ENCODE assay signal across 8 cellular contexts in genomic region chr9:215631-216155, GRCh38. TPM values are rescaled to one million over a fixed set of nuclear protein-coding genes. Genes with fewer than 3 reads are reported as not detected.
DNase-seq lines count a peak whose midpoint lies in the region; ATAC-seq, FAIRE-seq and TF ChIP-seq lines count a peak whose summit lies in the region.

No MANE protein-coding gene starts in this region.

- H3K4me3 Mint-ChIP-seq in activated T-cell treated with anti-CD3 and anti-CD28 coated beads, Interleukin-2, amount 50 U/mL, for 72 hours = peak overlapping the region; percentile 86 to 89

- BruUV-seq in GM12878 (replicated peaks; lab: Mats Ljungman, UMichigan) = no TSS peak

- H3K9me3 ChIP-seq in GM12878 (replicated peaks; ENCODE audit: control insufficient read depth, insufficient read depth, low read length) = no peaks in the 10 kb centered on the region
- H3K9me3 ChIP-seq in lower lobe of right lung = no peaks in the 10 kb centered on the region
- H3K9me3 ChIP-seq in thyroid gland = no peaks in the 10 kb centered on the region

- H2AFZ ChIP-seq in GM12878 (ENCODE audit: control insufficient read depth, low read depth, low read length) = peak overlapping the region; percentile 69; the same call in 1 of the 2 replicates

- peak overlapping the region; percentile 85 for H3K4me3 ChIP-seq in GM12878
- H3K4me3 ChIP-seq in lower lobe of right lung = peak overlapping the region; percentile 65
- peak overlapping the region in 2 of 3 donors; percentile 1 to 58 for H3K4me3 ChIP-seq in thyroid gland (replicated peaks in 1 of 3)

- no peak for TF ChIP-seq POLR2A in GM12878 (IDR thresholded peaks at IDR 0.05; ENCODE audit: low read depth, low read length)
- TF ChIP-seq POLR2A in thyroid gland (IDR thresholded peaks at IDR 0.05) = no peak

- intact Hi-C loops in GM12878 (cut with micrococcal nuclease; ENCODE audit: unreplicated experiment) (loop anchor here (2.0 kb wide), 1 partner anchor 57 kb away; no protein-coding TSS in a partner anchor), lower lobe of right lung (cut with DNase I) (no loop called here), thyroid gland (cut with DNase I) (no loop called here)

- TF ChIP-seq RAD21 in GM12878 (IDR thresholded peaks at IDR 0.05; ENCODE audit: insufficient read depth, low read depth, low read length) = no peak

- RAD21 ChIA-PET in GM12878 (lab: Charles Lee; ENCODE audit: unreplicated experiment) = interaction anchor here (1.1 kb wide), 1 partner anchor 42 kb away, joined by 4 read pairs; no protein-coding TSS in a partner anchor

- WGBS in GM12878 (ENCODE audit: insufficient coverage, insufficient replicate concordance, low lambda C conversion rate, missing lambda C conversion rate) = 33% methylated on average over 6 of the region's 6 CpGs
- 53 to 54% methylated on average over 6 of the region's 6 CpGs for WGBS in thyroid gland, 2 donors

- H3K27ac ChIP-seq in GM12878 (ENCODE audit: control insufficient read depth, insufficient read depth) (no peak overlapping the region), lower lobe of right lung (peak overlapping the region; percentile 92), thyroid gland (peak overlapping the region in 2 of 3 donors; percentile 77 to 95)

- TF ChIP-seq EP300 in GM12878 (IDR thresholded peaks at IDR 0.05; ENCODE audit: borderline replicate concordance in 1 of 2, control insufficient read depth in 1 of 2, low read depth in 2 of 2, low read length in 2 of 2) = no peak

- peaks cover 15% of the 10 kb centered on the region for H3K27me3 Mint-ChIP-seq in activated T-cell treated with anti-CD3 and anti-CD28 coated beads, Interleukin-2, amount 50 U/mL, for 72 hours (ENCODE audit: low read depth)

- H3K27me3 ChIP-seq in GM12878 (replicated peaks in 1 of 2; ENCODE audit: control insufficient read depth in 2 of 2, insufficient read depth in 2 of 2, low read length in 1 of 2) (no peaks in the 10 kb centered on the region; a peak in 1 of 4 replicates), lower lobe of right lung (ENCODE audit: low read depth) (no peaks in the 10 kb centered on the region), thyroid gland (no peaks in the 10 kb centered on the region)

- no peak overlapping the region for H3K27ac Mint-ChIP-seq in activated T-cell treated with anti-CD3 and anti-CD28 coated beads, Interleukin-2, amount 50 U/mL, for 72 hours

- no peaks in the 10 kb centered on the region for H3K4me1 ChIP-seq in GM12878 (ENCODE audit: control insufficient read depth, insufficient read depth, low read length)
- H3K4me1 ChIP-seq in lower lobe of right lung = peaks cover 59% of the 10 kb centered on the region
- peaks cover 9 to 13% of the 10 kb centered on the region in 2 donors for H3K4me1 ChIP-seq in thyroid gland

- DNase-seq in activated T-cell treated with anti-CD3 and anti-CD28 coated beads, Interleukin-2, amount 50 U/mL, for 72 hours = no peak
- DNase-seq in activated T-cell treated with anti-CD3 and anti-CD28 coated beads, Interleukin-2, amount 50 U/mL, for 1 hour = no peak
- DNase-seq in GM12878 (ENCODE audit: low read depth, low spot score) (no peak), lower lobe of right lung (no peak), thyroid gland (no peak), amniotic stem cell (lab: John Stamatoyannopoulos, UW) (no peak), COR-L47 (lab: John Stamatoyannopoulos, UW) (no peak), SK-N-DZ (ENCODE audit: low spot score) (no peak)

- no peak for FAIRE-seq in GM12878 (lab: Jason Lieb, UNC)

- H3K9ac ChIP-seq in GM12878 (ENCODE audit: control insufficient read depth, insufficient read depth, low read length) = peak overlapping the region; percentile 63

- no peak for ATAC-seq in activated T-cell treated with anti-CD3 and anti-CD28 coated beads, Interleukin-2, amount 50 U/mL, for 72 hours (replicated peaks in 1 of 2)
- no peak for ATAC-seq in GM12878
- no peak for ATAC-seq in lower lobe of right lung

- H3K79me2 ChIP-seq in GM12878 (ENCODE audit: control insufficient read depth, insufficient read depth, low read length) = no peaks in the 10 kb centered on the region; the same call in 1 of the 2 replicates

- H3K36me3 ChIP-seq in GM12878 (ENCODE audit: control insufficient read depth in 2 of 2, insufficient read depth in 2 of 2, low read length in 1 of 2) (no peaks in the 10 kb centered on the region), lower lobe of right lung (no peaks in the 10 kb centered on the region), thyroid gland (no peaks in the 10 kb centered on the region)

- H3K36me3 Mint-ChIP-seq in activated T-cell treated with anti-CD3 and anti-CD28 coated beads, Interleukin-2, amount 50 U/mL, for 72 hours (ENCODE audit: insufficient read depth in 2 of 2) = no peaks in the 10 kb centered on the region

- TF ChIP-seq CTCF in GM12878 (IDR thresholded peaks at IDR 0.05 in 2 of 3, conservative IDR thresholded peaks at IDR 0.05 in 1 of 3; ENCODE audit: control insufficient read depth in 2 of 3, extremely low read depth in 1 of 3, insufficient read depth in 1 of 3, low read depth in 3 of 3, low read length in 3 of 3) = no peak
- TF ChIP-seq CTCF in lower lobe of right lung (IDR thresholded peaks at IDR 0.05) = no peak
- no peak for TF ChIP-seq CTCF in thyroid gland (IDR thresholded peaks at IDR 0.05)

- CTCF ChIA-PET in GM12878 (lab: Yijun Ruan, JAX) = interaction anchor here (0.9 to 1.7 kb wide), 5 partner anchors 9 to 102 kb away, joined by 3 to 5 read pairs (median 3); no protein-coding TSS in a partner anchor

- SMC1A ChIA-PET in GM12878 (lab: Charles Lee; ENCODE audit: uncharacterized antibody, unreplicated experiment) = interaction anchor here (0.7 to 1.0 kb wide), 2 partner anchors 8 to 77 kb away, joined by 3 read pairs; no protein-coding TSS in a partner anchor

- H3K4me1 Mint-ChIP-seq in activated T-cell treated with anti-CD3 and anti-CD28 coated beads, Interleukin-2, amount 50 U/mL, for 72 hours (ENCODE audit: low read depth) = peaks cover 15% of the 10 kb centered on the region

- H3K4me2 ChIP-seq in GM12878 (ENCODE audit: control insufficient read depth, insufficient read depth) = peak overlapping the region; percentile 93

- POLR2A ChIA-PET in GM12878 (lab: Charles Lee) = interaction anchor here (0.7 kb wide), 1 partner anchor 81 kb away, joined by 4 read pairs; no protein-coding TSS in a partner anchor

- H4K20me1 ChIP-seq in GM12878 (ENCODE audit: control insufficient read depth, insufficient read depth) = no peaks in the 10 kb centered on the region

- in situ Hi-C loops in GM12878 (cut with MboI) = no loop called here

- no peaks in the 10 kb centered on the region for H3K9me3 Mint-ChIP-seq in activated T-cell treated with anti-CD3 and anti-CD28 coated beads, Interleukin-2, amount 50 U/mL, for 72 hours

RNA-seq across cellular contexts. Expression of gene DOCK8, which starts 1.0 kb away (rescaled TPM):
- 100 to 1,000 TPM; 199 to 213 TPM for total RNA-seq in activated T-cell treated with anti-CD3 and anti-CD28 coated beads, Interleukin-2, amount 50 U/mL, for 72 hours
- 224 and 231 TPM in 2 replicates for total RNA-seq in GM12878 (2013; cell fraction: nucleolus; rRNA removed)
- total RNA-seq in GM12878 (2014; rRNA removed) (44.9 and 48.3 TPM in 2 replicates), GM12878 (2014; rRNA removed; fragmentation: Illumina TruSeq; extraction: Trizol) (49.5 and 55.2 TPM in 2 replicates), GM12878 (2021) (90.6 and 100 TPM in 2 replicates), lower lobe of right lung (112 TPM), thyroid gland (10 to 100 TPM; 10.1 to 19.5 (median 16.0) TPM)
- polyA plus RNA-seq in GM12878 (2011; ENCODE audit: low read depth) = 28.4 TPM
- polyA plus RNA-seq in GM12878 (2011; rRNA removed) (34.4 and 43.4 TPM in 2 replicates), GM12878 (2014; fragmentation: Illumina TruSeq; extraction: Trizol) (53.5 and 62.9 TPM in 2 replicates), GM12878 (2014; fragmentation: Nextera tagmentation; extraction: Ambion mirVana) (10 to 100 TPM; 35.4 to 35.6 TPM), GM12878 (2014; rRNA removed) (40.9 and 43.5 TPM in 2 replicates), GM12878 (2016; fragmentation: Nextera tagmentation; extraction: Ambion mirVana) (10 to 100 TPM; 43.9 to 45.6 TPM)
- polyA plus RNA-seq in GM12878 (2011; cell fraction: cytosol; rRNA removed) = 37.0 and 41.1 TPM in 2 replicates
- 47.0 and 53.7 TPM in 2 replicates for polyA plus RNA-seq in GM12878 (2011; cell fraction: nucleus; rRNA removed)
- 34.0 and 37.3 TPM in 2 replicates for polyA plus RNA-seq in GM12878 (2012)
- polyA minus RNA-seq in GM12878 (2011; rRNA and poly(A)+ RNA removed) = 101 and 114 TPM in 2 replicates
- 30.9 and 33.6 TPM in 2 replicates for polyA minus RNA-seq in GM12878 (2011; cell fraction: cytosol; rRNA and poly(A)+ RNA removed)
- 74.4 and 115 TPM in 2 replicates for polyA minus RNA-seq in GM12878 (2011; cell fraction: nucleus; rRNA and poly(A)+ RNA removed)
- polyA plus RNA-seq in SK-N-DZ (2014; cell fraction: cytosol; rRNA removed) = not detected in 2 replicates
- not detected in 2 replicates for polyA plus RNA-seq in SK-N-DZ (2014; cell fraction: nucleus; rRNA removed)

RNA-seq across cellular contexts. Expression of gene ZNG1A, which starts 36.8 kb away (rescaled TPM):
- 10 to 100 TPM; 28.5 to 34.8 TPM for total RNA-seq in activated T-cell treated with anti-CD3 and anti-CD28 coated beads, Interleukin-2, amount 50 U/mL, for 72 hours
- 166 and 180 TPM in 2 replicates for total RNA-seq in GM12878 (2013; cell fraction: nucleolus; rRNA removed)
- total RNA-seq in GM12878 (2014; rRNA removed) (48.0 and 50.5 TPM in 2 replicates), GM12878 (2014; rRNA removed; fragmentation: Illumina TruSeq; extraction: Trizol) (104 and 108 TPM in 2 replicates), GM12878 (2021) (52.2 and 55.5 TPM in 2 replicates), lower lobe of right lung (28.4 TPM), thyroid gland (10 to 100 TPM; 66.3 to 74.2 (median 70.0) TPM)
- 24.5 TPM for polyA plus RNA-seq in GM12878 (2011; ENCODE audit: low read depth)
- polyA plus RNA-seq in GM12878 (2011; rRNA removed) (51.3 and 69.0 TPM in 2 replicates), GM12878 (2014; fragmentation: Illumina TruSeq; extraction: Trizol) (84.8 and 110 TPM in 2 replicates), GM12878 (2014; fragmentation: Nextera tagmentation; extraction: Ambion mirVana) (100 to 1,000 TPM; 154 to 179 TPM), GM12878 (2014; rRNA removed) (50.7 and 61.5 TPM in 2 replicates), GM12878 (2016; fragmentation: Nextera tagmentation; extraction: Ambion mirVana) (100 to 1,000 TPM; 134 to 136 TPM)
- polyA plus RNA-seq in GM12878 (2011; cell fraction: cytosol; rRNA removed) = 15.0 and 15.6 TPM in 2 replicates
- 48.5 and 49.3 TPM in 2 replicates for polyA plus RNA-seq in GM12878 (2011; cell fraction: nucleus; rRNA removed)
- 34.5 and 37.1 TPM in 2 replicates for polyA plus RNA-seq in GM12878 (2012)
- polyA minus RNA-seq in GM12878 (2011; rRNA and poly(A)+ RNA removed) = 25.8 and 32.9 TPM in 2 replicates
- 3.9 and 9.1 TPM in 2 replicates for polyA minus RNA-seq in GM12878 (2011; cell fraction: cytosol; rRNA and poly(A)+ RNA removed)
- polyA minus RNA-seq in GM12878 (2011; cell fraction: nucleus; rRNA and poly(A)+ RNA removed) = 51.5 and 87.0 TPM in 2 replicates
- polyA plus RNA-seq in SK-N-DZ (2014; cell fraction: cytosol; rRNA removed) = 24.2 and 29.5 TPM in 2 replicates
- 31.2 and 31.3 TPM in 2 replicates for polyA plus RNA-seq in SK-N-DZ (2014; cell fraction: nucleus; rRNA removed)

Comparison
In these comparisons a context has a peak if more than half of its experiments do, and no peak if none do; other contexts are left out.
1. H3K4me3 ChIP-seq: peak in every context shown above with its lines; median percentile 85 in GM12878; 65 in lower lobe of right lung; 30 in thyroid gland.